In the genomic region with DNA sequence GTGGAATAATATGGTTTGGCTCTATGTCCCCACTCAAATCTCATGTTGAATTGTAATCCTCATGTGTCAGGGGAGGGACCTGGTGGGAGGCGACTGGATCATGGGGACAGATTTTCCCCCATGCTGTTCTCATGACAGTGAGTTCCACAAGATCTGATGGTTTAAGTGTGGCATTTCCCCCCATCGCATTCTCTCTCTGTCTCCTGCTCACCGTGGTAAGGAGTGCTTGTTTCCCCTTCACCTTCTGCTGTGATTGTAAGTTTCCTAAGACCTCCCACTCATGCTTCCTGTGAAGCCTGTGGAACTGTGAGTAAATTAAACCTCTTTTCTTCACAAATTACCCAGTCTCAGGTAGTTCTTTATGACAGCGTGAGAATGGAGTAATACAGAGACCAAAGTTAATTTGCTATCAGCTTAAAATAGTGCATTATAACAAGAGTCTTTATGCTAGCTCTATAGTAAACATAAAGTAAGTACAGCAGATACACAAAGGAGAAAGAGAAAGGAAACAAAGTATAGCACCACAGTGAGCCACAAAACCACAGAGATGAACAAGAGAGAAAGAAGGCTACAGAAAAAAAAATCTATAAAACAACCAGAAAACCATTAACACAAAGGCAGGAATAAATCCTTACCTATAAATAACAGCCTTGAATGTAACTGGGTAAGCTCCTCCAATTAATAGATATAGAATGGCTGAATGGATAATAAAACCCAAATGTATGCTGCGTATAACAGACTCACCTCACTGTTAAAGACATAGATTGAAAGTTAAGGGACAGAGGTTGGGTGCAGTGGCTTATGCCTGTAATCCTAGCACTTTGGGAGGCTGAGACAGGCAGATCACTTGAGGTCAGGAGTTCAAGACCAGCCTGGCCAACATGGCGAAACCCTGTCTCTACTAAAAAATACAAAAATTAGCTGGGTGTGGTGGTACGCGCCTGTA, we compare ENCODE assay signal across 10 cellular contexts. TPM values are rescaled to one million over a fixed set of nuclear protein-coding genes. Genes with fewer than 3 reads are reported as not detected.
A peak's percentile ranks its signal among the peaks of the same experiment; 100 is the strongest.
DNase-seq lines count a peak whose midpoint lies in the region; ATAC-seq and TF ChIP-seq lines count a peak whose summit lies in the region.
"Had no signal": no experiment of that assay in that cellular context is flagged by ENCODE, and none has a peak within 500 bp of the region (broad histone marks: within the 10 kb centered on the region; RNA-seq: fewer than 3 reads in every experiment).

No MANE protein-coding gene starts in this region.

- peaks cover 28% of the 10 kb centered on the region for H3K4me1 ChIP-seq in CD8-positive, alpha-beta T cell (ENCODE audit: insufficient read depth, low read length)
- peaks cover 4% of the 10 kb centered on the region for H3K4me1 ChIP-seq in IMR-90 (ENCODE audit: control insufficient read depth, insufficient read depth, low read length)
- H3K4me1 ChIP-seq in osteoblast (ENCODE audit: insufficient read depth, low read length), result no peaks in the 10 kb centered on the region

- no peaks in the 10 kb centered on the region for H3K27me3 ChIP-seq in CD8-positive, alpha-beta T cell (ENCODE audit: insufficient read depth, low read length)
- H3K27me3 ChIP-seq in IMR-90 (ENCODE audit: control insufficient read depth, insufficient read depth, low read length) (no peaks in the 10 kb centered on the region), MG63 (no peaks in the 10 kb centered on the region), osteoblast (ENCODE audit: insufficient read depth, low read length) (no peaks in the 10 kb centered on the region)
- H3K27me3 ChIP-seq: Peyer's patch had no signal

- H3K9me1 ChIP-seq in IMR-90 (ENCODE audit: insufficient read depth, low read length), result no peaks in the 10 kb centered on the region

- 0 out of 2 replicates have a peak overlapping the region, but pooled peaks have one; percentile 16 for H4K5ac ChIP-seq in IMR-90 (ENCODE audit: low read depth, low read length)

- H3K18ac ChIP-seq in IMR-90 (ENCODE audit: low read depth, low read length), result no peak overlapping the region

- in situ Hi-C loops in IMR-90 (cut with MboI; ENCODE audit: low sequenced_read_pairs), result no loop called here

- H4K20me1 ChIP-seq in IMR-90 (ENCODE audit: insufficient read depth, low read length) (no peaks in the 10 kb centered on the region), osteoblast (ENCODE audit: insufficient read depth, low read length) (no peaks in the 10 kb centered on the region)

- H2BK15ac ChIP-seq in IMR-90 (ENCODE audit: low read depth, low read length), result no peak overlapping the region

- no peak overlapping the region for H2BK20ac ChIP-seq in IMR-90 (ENCODE audit: low read depth, low read length)

- no peaks in the 10 kb centered on the region for H3K27me3 Mint-ChIP-seq in CD8-positive, alpha-beta T cell (ENCODE audit: low read depth)
- H3K27me3 Mint-ChIP-seq in central memory CD8-positive, alpha-beta T cell, result no peaks in the 10 kb centered on the region
- H3K27me3 Mint-ChIP-seq in chondrocyte (ENCODE audit: low read depth), result no peaks in the 10 kb centered on the region

- no peak overlapping the region for H4K8ac ChIP-seq in IMR-90 (ENCODE audit: low read depth in 2 of 2, low read length in 2 of 2)

- intact Hi-C loops in CD8-positive, alpha-beta T cell (cut with DNase I, micrococcal nuclease), result loop anchor here in 1 of 2 experiments (2.0 kb wide), 1 partner anchor 39 kb away; a partner anchor contains a TSS
- intact Hi-C loops in IMR-90 (cut with micrococcal nuclease), result no loop called here

- H2AK9ac ChIP-seq in IMR-90 (replicated peaks; ENCODE audit: low read depth, low read length, poor library complexity), result no peak overlapping the region

- peaks cover 35% of the 10 kb centered on the region for H3K79me2 ChIP-seq in osteoblast (ENCODE audit: insufficient read depth, low read length)

- no peak overlapping the region for H3K23ac ChIP-seq in IMR-90 (ENCODE audit: low read depth, low read length)

- TF ChIP-seq RAD21 in IMR-90 (IDR thresholded peaks at IDR 0.05; ENCODE audit: low read length), result no peak

- no TSS peak for BruUV-seq in IMR-90 (replicated peaks; lab: Mats Ljungman, UMichigan)

- no peak for TF ChIP-seq POLR2A in IMR-90 (IDR thresholded peaks at IDR 0.05; ENCODE audit: low read depth, low read length)

- no peaks in the 10 kb centered on the region for H3K9me3 ChIP-seq in CD8-positive, alpha-beta T cell (ENCODE audit: low read length)
- H3K9me3 ChIP-seq in IMR-90 (ENCODE audit: control insufficient read depth, insufficient read depth, low read length), result no peaks in the 10 kb centered on the region
- H3K9me3 ChIP-seq in MG63, result peaks cover 5% of the 10 kb centered on the region; the same call in 1 of the 2 replicates
- no peaks in the 10 kb centered on the region for H3K9me3 ChIP-seq in osteoblast (ENCODE audit: low read depth, low read length)
- H3K9me3 ChIP-seq: Peyer's patch had no signal

- H3K9ac ChIP-seq in IMR-90 (ENCODE audit: low read depth, low read length), result no peak overlapping the region

- no peak overlapping the region for H4K91ac ChIP-seq in IMR-90 (ENCODE audit: insufficient read depth, low read depth, low read length)

- H3K4me3 ChIP-seq in CD8-positive, alpha-beta T cell (ENCODE audit: low read depth, low read length), result no peak overlapping the region
- no peak overlapping the region for H3K4me3 ChIP-seq in IMR-90 (ENCODE audit: insufficient read depth, low read depth, low read length)
- no peak overlapping the region for H3K4me3 ChIP-seq in MG63
- no peak overlapping the region for H3K4me3 ChIP-seq in osteoblast (ENCODE audit: insufficient read depth, low read length)
- H3K4me3 ChIP-seq: Peyer's patch had no signal

- peak overlapping the region; percentile 53 for H3K4me3 Mint-ChIP-seq in CD8-positive, alpha-beta T cell
- peak overlapping the region; percentile 36 for H3K4me3 Mint-ChIP-seq in central memory CD8-positive, alpha-beta T cell
- no peak overlapping the region for H3K4me3 Mint-ChIP-seq in chondrocyte (ENCODE audit: unreplicated experiment)

- peaks cover 20 to 23% of the 10 kb centered on the region in 2 experiments; a peak in 3 of 4 replicates for H3K79me1 ChIP-seq in IMR-90 (ENCODE audit: low read depth in 1 of 2, low read length in 2 of 2)

- peak; percentile 86 for ATAC-seq in CD8-positive, alpha-beta T cell
- ATAC-seq in GM19463 (IDR thresholded peaks at IDR 0.05; ENCODE audit: unreplicated experiment), result peak; percentile 61
- no peak for ATAC-seq in IMR-90 (ENCODE audit: low read depth)
- ATAC-seq in central memory CD8-positive, alpha-beta T cell (replicated peaks; ENCODE audit: extremely low read depth, poor library complexity, severe bottlenecking), result peak; percentile 98

- dilution Hi-C loops in IMR-90 (cut with HindIII; ENCODE audit: low sequenced_read_pairs, unreplicated experiment), result no loop called here

- no peak overlapping the region for H3K4me2 ChIP-seq in IMR-90 (ENCODE audit: low read depth, low read length)
- H3K4me2 ChIP-seq in osteoblast (ENCODE audit: insufficient read depth, low read length), result no peak overlapping the region

- peak in 1 of 7 experiments; percentile 29 for DNase-seq in CD8-positive, alpha-beta T cell
- DNase-seq in IMR-90 (no peak), chondrocyte (ENCODE audit: low spot score) (no peak), MG63 (no peak), hepatic stellate cell (ENCODE audit: low spot score) (no peak), osteoblast (ENCODE audit: insufficient read length, low spot score, missing footprints) (no peak)
- no peak for DNase-seq in central memory CD8-positive, alpha-beta T cell (ENCODE audit: low spot score in 2 of 2)
- DNase-seq: head of caudate nucleus, Peyer's patch had no signal

- whole genome bisulfite sequencing in IMR-90 (ENCODE audit: extremely low coverage in 2 of 2, insufficient read length in 1 of 2), 2 experiments, result no CpG with 5 or more reads among the region's 8 CpGs

- H3K14ac ChIP-seq in IMR-90 (replicated peaks; ENCODE audit: low read depth, low read length), result no peak overlapping the region

- no peak for TF ChIP-seq CTCF in CD8-positive, alpha-beta T cell (IDR thresholded peaks at IDR 0.05)
- TF ChIP-seq CTCF in IMR-90 (conservative IDR thresholded peaks at IDR 0.05; ENCODE audit: low read depth, low read length) (no peak), chondrocyte (IDR thresholded peaks at IDR 0.05) (no peak), osteoblast (IDR thresholded peaks at IDR 0.05; ENCODE audit: extremely low read depth, low read depth, low read length) (no peak)

- CTCF ChIA-PET in CD8-positive, alpha-beta T cell (lab: Charles Lee), result interaction anchor here (0.6 to 1.0 kb wide), 2 partner anchors 10 to 90 kb away, joined by 3 read pairs; no protein-coding TSS in a partner anchor
- CTCF ChIA-PET in IMR-90 (lab: Yijun Ruan, JAX), result interaction anchor here (0.6 kb wide), 1 partner anchor 845 kb away, joined by 3 read pairs; no protein-coding TSS in a partner anchor

- no peaks in the 10 kb centered on the region for H3K36me3 ChIP-seq in CD8-positive, alpha-beta T cell (ENCODE audit: insufficient read depth, low read length)
- H3K36me3 ChIP-seq in IMR-90 (ENCODE audit: control insufficient read depth, insufficient read depth, low read length) (peaks cover 2% of the 10 kb centered on the region; the same call in 1 of the 2 replicates), MG63 (peaks cover 23% of the 10 kb centered on the region), osteoblast (ENCODE audit: insufficient read depth, low read length) (no peaks in the 10 kb centered on the region)
- H3K36me3 ChIP-seq: Peyer's patch had no signal

- H3K56ac ChIP-seq in IMR-90 (ENCODE audit: extremely low read depth, insufficient read depth, low read length), result no peak overlapping the region

- peak overlapping the region; percentile 0 for H3K27ac ChIP-seq in CD8-positive, alpha-beta T cell (ENCODE audit: low read depth, low read length)
- H3K27ac ChIP-seq in IMR-90 (ENCODE audit: insufficient read depth, low read length) (no peak overlapping the region), osteoblast (ENCODE audit: low read depth, low read length) (no peak overlapping the region)

- no peak overlapping the region for H3K4ac ChIP-seq in IMR-90 (ENCODE audit: low read depth, low read length)

- peaks cover 32% of the 10 kb centered on the region for H3K36me3 Mint-ChIP-seq in CD8-positive, alpha-beta T cell
- peaks cover 13% of the 10 kb centered on the region for H3K36me3 Mint-ChIP-seq in central memory CD8-positive, alpha-beta T cell (ENCODE audit: insufficient read depth)
- H3K36me3 Mint-ChIP-seq in chondrocyte (ENCODE audit: low read depth), result peaks cover 3% of the 10 kb centered on the region

- H3K27ac Mint-ChIP-seq in CD8-positive, alpha-beta T cell, result peak overlapping the region; percentile 58
- H3K27ac Mint-ChIP-seq in central memory CD8-positive, alpha-beta T cell (ENCODE audit: low read depth), result peak overlapping the region; percentile 58
- no peak overlapping the region for H3K27ac Mint-ChIP-seq in chondrocyte (ENCODE audit: unreplicated experiment)

- H3K9me3 Mint-ChIP-seq in CD8-positive, alpha-beta T cell, result no peaks in the 10 kb centered on the region
- no peaks in the 10 kb centered on the region for H3K9me3 Mint-ChIP-seq in central memory CD8-positive, alpha-beta T cell
- H3K9me3 Mint-ChIP-seq in chondrocyte (ENCODE audit: low read depth), result no peaks in the 10 kb centered on the region

- no peak overlapping the region for H2AK5ac ChIP-seq in IMR-90 (ENCODE audit: low read depth, low read length)

- POLR2A ChIA-PET in CD8-positive, alpha-beta T cell (lab: Charles Lee), result interaction anchor here (0.8 to 2.4 kb wide), 4 partner anchors 15 to 202 kb away, joined by 3 to 7 read pairs (median 3); a partner anchor contains a TSS
- POLR2A ChIA-PET in IMR-90 (lab: Charles Lee; ENCODE audit: unreplicated experiment), result no interaction called here

- no peak overlapping the region for H2BK120ac ChIP-seq in IMR-90 (ENCODE audit: low read depth, low read length)

- no peak overlapping the region for H2BK5ac ChIP-seq in IMR-90 (ENCODE audit: low read depth, low read length, poor library complexity, severe bottlenecking)

- H3K4me1 Mint-ChIP-seq in CD8-positive, alpha-beta T cell (ENCODE audit: low read depth), result peaks cover 65% of the 10 kb centered on the region
- peaks cover 59% of the 10 kb centered on the region for H3K4me1 Mint-ChIP-seq in central memory CD8-positive, alpha-beta T cell
- peaks cover 13% of the 10 kb centered on the region for H3K4me1 Mint-ChIP-seq in chondrocyte (ENCODE audit: low read depth)

- H2AFZ ChIP-seq in IMR-90 (replicated peaks; ENCODE audit: low read length, poor library complexity) (no peak overlapping the region), osteoblast (ENCODE audit: low read length) (no peak overlapping the region)

RNA-seq across cellular contexts. Expression of a gene that starts 39.7 kb away (rescaled TPM):
- 10 to 100 TPM; 64.3 to 71.7 TPM for total RNA-seq in CD8-positive, alpha-beta T cell
- 18.8 and 30.3 TPM in 2 replicates for total RNA-seq in IMR-90 (2012; rRNA removed)
- 5.1 and 5.8 TPM in 2 replicates for polyA plus RNA-seq in IMR-90 (2012; rRNA removed)
- polyA plus RNA-seq in IMR-90 (2012; cell fraction: cytosol; rRNA removed), result 1.2 and 1.6 TPM in 2 replicates
- 2.1 and 15.4 TPM in 2 replicates for polyA plus RNA-seq in IMR-90 (2012; cell fraction: nucleus; rRNA removed; ENCODE audit: low replicate concordance)
- 12.1 to 18.9 TPM (median 13.6 TPM) in 3 replicates for total RNA-seq in chondrocyte
- total RNA-seq in MG63 (2014; rRNA removed; shearing (Covaris generic); ENCODE audit: low replicate concordance), result 5.4 and 23.6 TPM in 2 replicates
- 15.6 and 18.6 TPM in 2 replicates for total RNA-seq in osteoblast
